Comparison of ENCODE assay signal across 1 cellular context in the genomic region with DNA sequence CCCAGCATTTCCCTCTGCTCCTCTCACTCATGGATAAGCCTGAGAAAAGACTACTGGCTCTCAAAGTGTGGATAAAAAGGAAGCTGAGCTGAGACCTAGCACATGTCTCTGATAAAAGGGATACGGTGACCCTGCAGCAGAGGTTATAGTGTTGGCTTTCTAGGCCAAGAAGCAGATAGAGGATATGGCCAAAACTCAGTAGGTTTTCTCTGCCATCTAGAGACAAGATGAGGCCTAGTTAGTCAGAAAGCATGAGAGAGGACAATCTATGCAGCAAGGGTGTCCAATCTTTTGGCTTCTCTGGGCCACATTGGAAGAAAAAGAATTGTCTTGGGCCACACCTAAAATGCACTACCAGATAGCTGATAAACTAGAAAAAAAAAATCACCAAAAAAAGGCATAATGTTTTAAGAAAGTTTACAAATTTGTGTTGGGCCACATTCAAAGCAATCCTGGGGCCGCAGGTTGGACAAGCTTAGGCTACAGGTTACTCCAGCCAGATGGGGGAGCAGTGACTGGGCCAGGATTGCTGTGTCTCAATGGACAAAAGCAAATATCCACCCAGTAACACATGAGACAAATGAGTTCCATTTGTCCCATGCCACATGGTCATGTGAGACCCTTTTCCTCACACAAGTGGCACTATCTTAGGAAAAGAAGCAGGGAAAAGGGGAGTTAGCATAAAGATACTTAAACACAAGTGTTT.
TF ChIP-seq lines count a peak whose summit lies in the region.

No MANE protein-coding gene starts in this region.

TF ChIP-seq in endothelial cell of umbilical vein, 7 proteins besides CTCF, POLR2A, EP300 and RAD21 (continued from another document):
- TF ChIP-seq, protein P1, sequence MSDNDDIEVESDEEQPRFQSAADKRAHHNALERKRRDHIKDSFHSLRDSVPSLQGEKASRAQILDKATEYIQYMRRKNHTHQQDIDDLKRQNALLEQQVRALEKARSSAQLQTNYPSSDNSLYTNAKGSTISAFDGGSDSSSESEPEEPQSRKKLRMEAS (IDR thresholded peaks at IDR 0.05; ENCODE audit: insufficient read depth, insufficient read length) = no peak
